ENCODE assay signal across 9 cellular contexts in genomic region chr1:64471218-64471719, GRCh38. TPM values are rescaled to one million over a fixed set of nuclear protein-coding genes. Genes with fewer than 3 reads are reported as not detected.
DNase-seq lines count a peak whose midpoint lies in the region; ATAC-seq and TF ChIP-seq lines count a peak whose summit lies in the region.
"Had no signal": no experiment of that assay in that cellular context is flagged by ENCODE, and none has a peak within 500 bp of the region (broad histone marks: within the 10 kb centered on the region; RNA-seq: fewer than 3 reads in every experiment).

No MANE protein-coding gene starts in this region.

- no peak for TF ChIP-seq POLR2A in breast epithelium (IDR thresholded peaks at IDR 0.05)

- H3K4me3 ChIP-seq in breast epithelium (peak overlapping the region; percentile 79 to 83 (median 81)), smooth muscle cell (peak overlapping the region; percentile 93)
- H3K4me3 ChIP-seq: K562 had no signal

- DNase-seq in DMS114 treated with DMSO at 0.1 percent for 48 hours (lab: John Stamatoyannopoulos, UW; ENCODE audit: unreplicated experiment): peak; percentile 26
- DNase-seq in NCI-H345 (lab: John Stamatoyannopoulos, UW): peak; percentile 43
- DNase-seq in breast epithelium (ENCODE audit: low spot score in 2 of 2): peak in 1 of 2 donors; percentile 53
- DNase-seq in iris pigment epithelial cell (ENCODE audit: low read depth): peak; percentile 15
- peak; percentile 23 for DNase-seq in smooth muscle cell (lab: John Stamatoyannopoulos, UW; ENCODE audit: unreplicated experiment)
- no peak for DNase-seq in DMS153 (lab: John Stamatoyannopoulos, UW)

- H4K20me1 ChIP-seq in smooth muscle cell (ENCODE audit: low read depth): peaks cover 6% of the 10 kb centered on the region

- H3K27me3 ChIP-seq in breast epithelium: no peaks in the 10 kb centered on the region
- peaks cover 8% of the 10 kb centered on the region for H3K27me3 ChIP-seq in smooth muscle cell (ENCODE audit: low read depth)

- peaks cover 3% of the 10 kb centered on the region for H3F3A ChIP-seq in smooth muscle cell (ENCODE audit: low read depth)

- WGBS in smooth muscle cell (ENCODE audit: low lambda C conversion rate): 1% methylated on average over 34 of the region's 35 CpGs

- H3K9ac ChIP-seq in smooth muscle cell (ENCODE audit: low read depth): peak overlapping the region; percentile 17

- H2AFZ ChIP-seq in smooth muscle cell (ENCODE audit: low read depth): peak overlapping the region; percentile 49

- intact Hi-C loops in breast epithelium (cut with DNase I; ENCODE audit: low total_unique reads): no loop called here

- TF ChIP-seq CTCF in breast epithelium (IDR thresholded peaks at IDR 0.05) (no peak), smooth muscle cell (IDR thresholded peaks at IDR 0.05; ENCODE audit: borderline replicate concordance, insufficient read depth, poor library complexity, severe bottlenecking) (no peak)

- H3K9me3 ChIP-seq in breast epithelium (no peaks in the 10 kb centered on the region), smooth muscle cell (replicated peaks; ENCODE audit: low read depth) (no peaks in the 10 kb centered on the region)

- H3K27ac ChIP-seq in breast epithelium (peak overlapping the region; percentile 82 to 91), smooth muscle cell (ENCODE audit: low read depth) (peak overlapping the region; percentile 21)

- peak overlapping the region; percentile 83 for H3K4me2 ChIP-seq in smooth muscle cell

- H3K36me3 ChIP-seq in breast epithelium (no peaks in the 10 kb centered on the region), smooth muscle cell (ENCODE audit: low read depth) (no peaks in the 10 kb centered on the region)

- peaks cover 4 to 12% of the 10 kb centered on the region in 2 donors for H3K4me1 ChIP-seq in breast epithelium
- H3K4me1 ChIP-seq in smooth muscle cell (ENCODE audit: low read depth): peaks cover 31% of the 10 kb centered on the region

- peaks cover 44% of the 10 kb centered on the region for H3K79me2 ChIP-seq in smooth muscle cell (ENCODE audit: low read depth)

- ATAC-seq in GM21786 (IDR thresholded peaks at IDR 0.05; ENCODE audit: unreplicated experiment) (no peak), HG03521 (IDR thresholded peaks at IDR 0.05; ENCODE audit: unreplicated experiment) (no peak)
- ATAC-seq: K562 had no signal

RNA-seq across cellular contexts. Expression of gene CACHD1, which starts 1.3 kb away (rescaled TPM):
- total RNA-seq in breast epithelium: 10 to 100 TPM; 21.6 to 31.9 (median 25.3) TPM
- total RNA-seq in smooth muscle cell: 19.2 and 20.8 TPM in 2 replicates
- 12.8 and 12.9 TPM in 2 replicates for polyA plus RNA-seq in smooth muscle cell
- polyA plus RNA-seq: K562 had no signal
